Comparison of ENCODE assay signal across 9 cellular contexts in genomic region chr19:5891938-5892771, GRCh38. TPM values are rescaled to one million over a fixed set of nuclear protein-coding genes. Genes with fewer than 3 reads are reported as not detected.
DNase-seq lines count a peak whose midpoint lies in the region; ATAC-seq and TF ChIP-seq lines count a peak whose summit lies in the region.
"Had no signal": no experiment of that assay in that cellular context is flagged by ENCODE, and none has a peak within 500 bp of the region (broad histone marks: within the 10 kb centered on the region; RNA-seq: fewer than 3 reads in every experiment).

No MANE protein-coding gene starts in this region.

- no peak for DNase-seq in CD8-positive, alpha-beta T cell
- DNase-seq in HCT116 (ENCODE audit: low read depth, low spot score): no peak
- DNase-seq in activated T-cell treated with anti-CD3 and anti-CD28 coated beads, Interleukin-2, amount 50 U/mL, for 4 hours: no peak
- peak; percentile 70 for DNase-seq in hepatic stellate cell (ENCODE audit: low spot score)
- peak; percentile 30 for DNase-seq in stimulated activated naive CD8-positive, alpha-beta T cell treated with anti-CD3 and anti-CD28 coated beads, Interleukin-15, Interleukin-2, amounts not matched to agents 100 U/mL and 50 U/mL, for 24 hours
- no peak for DNase-seq in NCI-H1105 treated with DMSO at 0.1 percent for 48 hours (lab: John Stamatoyannopoulos, UW)
- DNase-seq in NCI-H128 (lab: John Stamatoyannopoulos, UW; ENCODE audit: unreplicated experiment): no peak

- no peaks in the 10 kb centered on the region for H3K9me2 ChIP-seq in HCT116 (ENCODE audit: insufficient read depth)

- no peak for TF ChIP-seq CTCF in CD8-positive, alpha-beta T cell (IDR thresholded peaks at IDR 0.05)
- peak; percentile 77 to 84 (median 83) for TF ChIP-seq CTCF in HCT116 (IDR thresholded peaks at IDR 0.05 in 2 of 3, conservative IDR thresholded peaks at IDR 0.05 in 1 of 3; ENCODE audit: borderline replicate concordance in 1 of 3, insufficient read depth in 1 of 3, low read depth in 2 of 3, low read length in 2 of 3)

- ATAC-seq in CD8-positive, alpha-beta T cell: peak; percentile 40
- ATAC-seq in HCT116: peak; percentile 80
- ATAC-seq in activated T-cell treated with anti-CD3 and anti-CD28 coated beads, Interleukin-2, amount 50 U/mL, for 4 hours: peak; percentile 47 to 51
- ATAC-seq in stimulated activated naive CD8-positive, alpha-beta T cell treated with anti-CD3 and anti-CD28 coated beads, Interleukin-15, Interleukin-2, amounts not matched to agents 100 U/mL and 50 U/mL, for 24 hours: peak; percentile 30
- no peak for ATAC-seq in GM19324 (IDR thresholded peaks at IDR 0.05; ENCODE audit: low FRiP score, unreplicated experiment)

- no peak overlapping the region for H3K27ac Mint-ChIP-seq in CD8-positive, alpha-beta T cell

- intact Hi-C loops in CD8-positive, alpha-beta T cell (cut with DNase I, micrococcal nuclease): loop anchor here (1.0 kb wide), 1 partner anchor 88 kb away; no protein-coding TSS in a partner anchor
- intact Hi-C loops in HCT116 (cut with micrococcal nuclease): loop anchor here (1.0 to 2.0 kb wide), 2 partner anchors 63 to 88 kb away; no protein-coding TSS in a partner anchor

- peak; percentile 86 for TF ChIP-seq RAD21 in HCT116 (IDR thresholded peaks at IDR 0.05; ENCODE audit: low read depth)

- BruUV-seq in HCT116 (replicated peaks; lab: Mats Ljungman, UMichigan): no TSS peak

- H3K9ac ChIP-seq in HCT116 (ENCODE audit: low read length): no peak overlapping the region

- H3K27me3 Mint-ChIP-seq in CD8-positive, alpha-beta T cell (ENCODE audit: low read depth): peaks cover 9% of the 10 kb centered on the region
- H3K27me3 Mint-ChIP-seq in activated T-cell treated with anti-CD3 and anti-CD28 coated beads, Interleukin-2, amount 50 U/mL, for 4 hours (ENCODE audit: low read depth): peaks cover 5% of the 10 kb centered on the region

- no peak overlapping the region for H3K4me3 ChIP-seq in CD8-positive, alpha-beta T cell (ENCODE audit: low read depth, low read length)
- H3K4me3 ChIP-seq in HCT116 (replicated peaks in 1 of 2; ENCODE audit: low read depth in 1 of 2, low read length in 2 of 2): no peak overlapping the region

- H3K79me2 ChIP-seq in HCT116 (ENCODE audit: insufficient read depth, low read length): peaks cover 3% of the 10 kb centered on the region; the same call in 1 of the 2 replicates

- no peak overlapping the region for H3K4me3 Mint-ChIP-seq in CD8-positive, alpha-beta T cell
- no peak overlapping the region for H3K4me3 Mint-ChIP-seq in activated T-cell treated with anti-CD3 and anti-CD28 coated beads, Interleukin-2, amount 50 U/mL, for 4 hours
- H3K4me3 Mint-ChIP-seq: immature natural killer cell had no signal

- peaks cover 3% of the 10 kb centered on the region for H3K4me1 Mint-ChIP-seq in CD8-positive, alpha-beta T cell (ENCODE audit: low read depth)
- peaks cover 2% of the 10 kb centered on the region for H3K4me1 Mint-ChIP-seq in activated T-cell treated with anti-CD3 and anti-CD28 coated beads, Interleukin-2, amount 50 U/mL, for 4 hours (ENCODE audit: low read depth)
- H3K4me1 Mint-ChIP-seq: immature natural killer cell had no signal

- no peaks in the 10 kb centered on the region for H3K9me3 Mint-ChIP-seq in CD8-positive, alpha-beta T cell
- H3K9me3 Mint-ChIP-seq in activated T-cell treated with anti-CD3 and anti-CD28 coated beads, Interleukin-2, amount 50 U/mL, for 4 hours: no peaks in the 10 kb centered on the region
- H3K9me3 Mint-ChIP-seq: immature natural killer cell had no signal

- H2AFZ ChIP-seq in HCT116 (ENCODE audit: low read depth, low read length, poor library complexity, severe bottlenecking): no peak overlapping the region

- H3K36me3 Mint-ChIP-seq in CD8-positive, alpha-beta T cell: peaks cover 23% of the 10 kb centered on the region
- H3K36me3 Mint-ChIP-seq in activated T-cell treated with anti-CD3 and anti-CD28 coated beads, Interleukin-2, amount 50 U/mL, for 4 hours (ENCODE audit: insufficient read depth): peaks cover 2% of the 10 kb centered on the region

- H3K9me3 ChIP-seq in CD8-positive, alpha-beta T cell (ENCODE audit: low read length): no peaks in the 10 kb centered on the region
- H3K9me3 ChIP-seq in HCT116 (ENCODE audit: control insufficient read depth in 1 of 2, insufficient read depth in 1 of 2, low read depth in 1 of 2, low read length in 2 of 2): no peaks in the 10 kb centered on the region

- H3K4me2 ChIP-seq in HCT116 (ENCODE audit: low read length): no peak overlapping the region

- POLR2A ChIA-PET in CD8-positive, alpha-beta T cell (lab: Charles Lee): interaction anchor here (2.9 kb wide), 1 partner anchor 12 kb away, joined by 16 read pairs; the partner anchor contains the start of genes NDUFA11 and VMAC
- POLR2A ChIA-PET in HCT116 (lab: Charles Lee): interaction anchor here (1.2 to 1.4 kb wide), 2 partner anchors 64 kb away, joined by 3 read pairs; no protein-coding TSS in a partner anchor

- no peak for TF ChIP-seq POLR2A in HCT116 (IDR thresholded peaks at IDR 0.05; ENCODE audit: borderline replicate concordance, extremely low read depth, insufficient read depth, insufficient read length)

- CTCF ChIA-PET in CD8-positive, alpha-beta T cell (lab: Charles Lee): interaction anchor here (0.6 to 1.9 kb wide), 3 partner anchors 12 to 95 kb away, joined by 3 to 9 read pairs (median 5); partner anchors contain the start of genes NRTN and VMAC
- CTCF ChIA-PET in HCT116 (lab: Charles Lee): interaction anchor here (1.6 to 3.7 kb wide), 2 partner anchors 86 to 88 kb away, joined by 3 to 48 read pairs; partner anchors contain the start of gene NRTN

- peaks cover 9% of the 10 kb centered on the region for H3K4me1 ChIP-seq in CD8-positive, alpha-beta T cell (ENCODE audit: insufficient read depth, low read length)
- peaks cover 0 to 3% of the 10 kb centered on the region in 2 experiments; a peak in 1 of 4 replicates for H3K4me1 ChIP-seq in HCT116 (ENCODE audit: control insufficient read depth in 1 of 2, insufficient read depth in 2 of 2, low read length in 2 of 2)

- no peaks in the 10 kb centered on the region for H3K36me3 ChIP-seq in CD8-positive, alpha-beta T cell (ENCODE audit: insufficient read depth, low read length)
- H3K36me3 ChIP-seq in HCT116 (ENCODE audit: control insufficient read depth in 1 of 2, insufficient read depth in 2 of 2, low read length in 2 of 2): 0 out of 4 replicates have a peak, but pooled peaks cover 0 to 7% of the 10 kb centered on the region in 2 experiments

- no peaks in the 10 kb centered on the region for H3K27me3 ChIP-seq in CD8-positive, alpha-beta T cell (ENCODE audit: insufficient read depth, low read length)
- no peaks in the 10 kb centered on the region for H3K27me3 ChIP-seq in HCT116 (ENCODE audit: insufficient read depth, low read length)

- H4K20me1 ChIP-seq in HCT116 (ENCODE audit: insufficient read depth): no peaks in the 10 kb centered on the region

- no peak overlapping the region for H3K27ac ChIP-seq in CD8-positive, alpha-beta T cell (ENCODE audit: low read depth, low read length)
- no peak overlapping the region for H3K27ac ChIP-seq in HCT116 (ENCODE audit: low read depth, low read length)

- RAD21 ChIA-PET in HCT116 (lab: Charles Lee; ENCODE audit: low non-redundant PET in 1 of 2, low total read pairs in 2 of 2, uncharacterized antibody in 2 of 2, unreplicated experiment in 2 of 2): no interaction called here

TF ChIP-seq in HCT116, 20 proteins besides CTCF, POLR2A, EP300 and RAD21:
- no peak for TF ChIP-seq FOSL1 (IDR thresholded peaks at IDR 0.05; ENCODE audit: low read depth)
- TF ChIP-seq ELF1 (IDR thresholded peaks at IDR 0.05; ENCODE audit: borderline replicate concordance, low read depth): no peak
- TF ChIP-seq POLR2AphosphoS5 (IDR thresholded peaks at IDR 0.05; ENCODE audit: low read depth, low read length): peak; percentile 71
- 0 out of 2 replicates have a peak, but pooled peaks have one; percentile 19 for TF ChIP-seq SIN3A (IDR thresholded peaks at IDR 0.05; ENCODE audit: low read depth)
TF ChIP-seq in HCT116: peak in this region for 2.

RNA-seq across cellular contexts. Expression of gene NDUFA11, which starts 11.4 kb away (rescaled TPM):
- 100 to 1,000 TPM in 1 of 2 experiments, 10 to 100 TPM in 1; 86.6 to 103 TPM for total RNA-seq in CD8-positive, alpha-beta T cell
- total RNA-seq in HCT116 (2021; ENCODE audit: unreplicated experiment): 311 TPM
- 395 and 410 TPM in 2 replicates for polyA plus RNA-seq in HCT116 (2012)
- 100 to 1,000 TPM; 282 to 293 (median 292) TPM for total RNA-seq in activated T-cell treated with anti-CD3 and anti-CD28 coated beads, Interleukin-2, amount 50 U/mL, for 4 hours

RNA-seq across cellular contexts. Expression of gene VMAC, which starts 12.5 kb away (rescaled TPM):
- total RNA-seq in CD8-positive, alpha-beta T cell: 10 to 100 TPM; 17.4 to 18.6 TPM
- 2.1 TPM for total RNA-seq in HCT116 (2021; ENCODE audit: unreplicated experiment)
- 0.67 and 1.2 TPM in 2 replicates for polyA plus RNA-seq in HCT116 (2012)
- 1 to 10 TPM; 1.3 to 1.8 (median 1.7) TPM for total RNA-seq in activated T-cell treated with anti-CD3 and anti-CD28 coated beads, Interleukin-2, amount 50 U/mL, for 4 hours

RNA-seq across cellular contexts. Expression of gene FUT5, which starts 21.8 kb away (rescaled TPM):
- total RNA-seq in CD8-positive, alpha-beta T cell: 1 to 10 TPM; 8.2 to 8.5 TPM
- total RNA-seq in HCT116 (2021; ENCODE audit: unreplicated experiment): 0.84 TPM
- polyA plus RNA-seq in HCT116 (2012): not detected in 2 replicates
- total RNA-seq in activated T-cell treated with anti-CD3 and anti-CD28 coated beads, Interleukin-2, amount 50 U/mL, for 4 hours: not detected
- polyA plus RNA-seq: immature natural killer cell had no signal

RNA-seq across cellular contexts. Expression of gene CAPS, which starts 21.9 kb away (rescaled TPM):
- 10 to 100 TPM; 28.0 to 33.1 TPM for total RNA-seq in CD8-positive, alpha-beta T cell
- total RNA-seq in HCT116 (2021; ENCODE audit: unreplicated experiment): 2.5 TPM
- 1.5 and 1.7 TPM in 2 replicates for polyA plus RNA-seq in HCT116 (2012)
- total RNA-seq in activated T-cell treated with anti-CD3 and anti-CD28 coated beads, Interleukin-2, amount 50 U/mL, for 4 hours: 1 to 10 TPM; 1.6 to 3.7 (median 2.7) TPM

RNA-seq across cellular contexts. Expression of gene FUT3, which starts 40.9 kb away (rescaled TPM):
- total RNA-seq in CD8-positive, alpha-beta T cell: under 1 TPM; 0.49 to 0.67 TPM
- total RNA-seq in HCT116 (2021; ENCODE audit: unreplicated experiment): 2.6 TPM
- polyA plus RNA-seq in HCT116 (2012): 9.6 and 9.9 TPM in 2 replicates
- under 1 TPM in 1 of 3 donors, not detected in 2; 0.10 TPM for total RNA-seq in activated T-cell treated with anti-CD3 and anti-CD28 coated beads, Interleukin-2, amount 50 U/mL, for 4 hours
- polyA plus RNA-seq: immature natural killer cell had no signal

Comparison
In these comparisons a context has a peak if more than half of its experiments do, and no peak if none do; other contexts are left out.
1. DNase-seq: peak in hepatic stellate cell (single experiment) and stimulated activated naive CD8-positive, alpha-beta T cell treated with anti-CD3 and anti-CD28 coated beads, Interleukin-15, Interleukin-2, amounts not matched to agents 100 U/mL and 50 U/mL, for 24 hours (single experiment); none in CD8-positive, alpha-beta T cell (0 of 7), HCT116 (single experiment), activated T-cell treated with anti-CD3 and anti-CD28 coated beads, Interleukin-2, amount 50 U/mL, for 4 hours (single experiment), NCI-H1105 treated with DMSO at 0.1 percent for 48 hours (single experiment) and NCI-H128 (single experiment).